In the genomic region with DNA sequence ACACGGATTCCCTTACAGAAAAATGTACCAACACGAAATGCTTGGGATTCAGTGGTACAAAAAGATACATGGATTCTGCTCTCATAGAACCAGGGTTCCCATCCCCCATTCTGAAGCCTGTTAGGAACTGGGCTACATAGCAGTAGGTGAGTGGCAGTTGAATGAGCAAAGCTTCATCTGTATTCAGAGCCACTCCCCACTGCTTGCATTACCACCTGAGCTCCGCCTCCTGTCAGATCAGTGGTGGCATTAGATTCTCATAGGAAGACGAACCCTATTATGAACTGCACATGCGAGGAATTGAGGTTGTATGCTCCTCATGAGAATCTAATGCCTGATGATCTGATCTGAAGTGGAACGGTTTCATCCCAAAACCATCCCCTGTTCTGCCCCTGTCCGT, we compare ENCODE assay signal across 24 cellular contexts.
"Had no signal": no experiment of that assay in that cellular context is flagged by ENCODE, and none has a peak within 500 bp of the region (broad histone marks: within the 10 kb centered on the region; RNA-seq: fewer than 3 reads in every experiment).

No MANE protein-coding gene starts in this region.

- H3K27me3 ChIP-seq: neural progenitor cell, ovary, right lobe of liver, sigmoid colon, stomach, thyroid gland, tibial nerve, upper lobe of right lung, uterus had no signal

- H3K4me3 ChIP-seq: neural progenitor cell, ovary, psoas muscle, right lobe of liver, sigmoid colon, stomach, thoracic aorta, thyroid gland, tibial nerve, upper lobe of right lung, uterus had no signal

- DNase-seq: natural killer cell; occipital lobe; ovary; posterior cingulate gyrus; psoas muscle; right cardiac atrium; right lobe of liver; sigmoid colon; small intestine; stimulated activated CD4-positive, alpha-beta T cell treated with anti-CD3 and anti-CD28 coated beads, Interleukin-15, amount 100 ng/mL, for 24 hours; stimulated activated CD4-positive, alpha-beta T cell treated with anti-CD3 and anti-CD28 coated beads, Interleukin-2, amount 100 ng/mL, for 24 hours; stimulated activated CD4-positive, alpha-beta T cell treated with anti-CD3 and anti-CD28 coated beads, Interleukin-2, amount 100 ng/mL, for 48 hours; stimulated activated CD4-positive, alpha-beta T cell treated with anti-CD3 and anti-CD28 coated beads, Interleukin-4, amount 100 ng/mL, for 24 hours; stimulated activated naive B cell treated with anti-CD40 and anti-IgM and Interleukin-4, amounts not matched to agents 10 μg/mL and 1 μg/mL and 100 μg/mL, for 72 hours; stimulated activated naive CD4-positive, alpha-beta T cell treated with Interleukin-2 at 50 U/mL for 16 hours; stomach; thyroid gland; upper lobe of right lung; uterus had no signal

- H3K36me3 ChIP-seq: neural progenitor cell, ovary, right lobe of liver, sigmoid colon, stomach, thoracic aorta, thyroid gland, upper lobe of right lung, uterus had no signal

- H3K4me2 ChIP-seq: neural progenitor cell had no signal

- H3K9ac ChIP-seq: neural progenitor cell, parathyroid adenoma had no signal

- H2AFZ ChIP-seq: neural progenitor cell, parathyroid adenoma had no signal

- H3K27ac ChIP-seq: neural progenitor cell, ovary, parathyroid adenoma, psoas muscle, right lobe of liver, sigmoid colon, stomach, thoracic aorta, thyroid gland, tibial nerve, upper lobe of right lung, uterus had no signal

- H3K4me1 ChIP-seq: neural progenitor cell, parathyroid adenoma, psoas muscle, right lobe of liver, sigmoid colon, stomach, thyroid gland, upper lobe of right lung, uterus had no signal

- FAIRE-seq: small intestine had no signal

- H3K9me3 ChIP-seq: ovary, psoas muscle, right lobe of liver, sigmoid colon, stomach, thoracic aorta, thyroid gland, tibial nerve, upper lobe of right lung, uterus had no signal

- ATAC-seq: natural killer cell; psoas muscle; right cardiac atrium; right lobe of liver; stimulated activated effector memory CD8-positive, alpha-beta T cell treated with anti-CD3 and anti-CD28 coated beads, Interleukin-12 subunit alpha, Interleukin-12 subunit beta, amount 100 ng/mL, for 72 hours; stimulated activated naive B cell treated with anti-CD40 and anti-IgM and Interleukin-4, amounts not matched to agents 10 μg/mL and 1 μg/mL and 100 μg/mL, for 72 hours; upper lobe of right lung had no signal
